In genomic region chr14:28954025-28954424, GRCh38 we compare ENCODE assay signal across 29 cellular contexts.
"Had no signal": no experiment of that assay in that cellular context is flagged by ENCODE, and none has a peak within 500 bp of the region (broad histone marks: within the 10 kb centered on the region; RNA-seq: fewer than 3 reads in every experiment).

No MANE protein-coding gene starts in this region.

- DNase-seq: activated CD4-positive, alpha-beta memory T cell treated with anti-CD3 and anti-CD28 coated beads, Interleukin-2, amount 10 ng/mL, durations not matched to agents 7 days and 5 days; activated CD4-positive, alpha-beta T cell treated with anti-CD3 and anti-CD28 coated beads for 1 hour; activated CD4-positive, alpha-beta T cell treated with anti-CD3 and anti-CD28 coated beads for 4 hours; activated CD4-positive, alpha-beta T cell treated with anti-CD3 and anti-CD28 coated beads, Interleukin-2, amount 10 ng/mL, durations not matched to agents 7 days and 5 days; activated CD4-positive, alpha-beta T cell treated with anti-CD3 and anti-CD28 coated beads, Interleukin-2, amount 50 U/mL, for 4 hours; activated CD8-positive, alpha-beta memory T cell treated with anti-CD3 and anti-CD28 coated beads, Interleukin-2, amount 50 U/mL, for 48 hours; activated gamma-delta T cell treated with Interleukin-2 at 50 U/mL for 16 hours; activated naive CD4-positive, alpha-beta T cell treated with Interleukin-2 at 50 U/mL for 16 hours; activated naive CD8-positive, alpha-beta T cell treated with anti-CD3 and anti-CD28 coated beads for 36 hours; activated naive CD8-positive, alpha-beta T cell treated with anti-CD3 and anti-CD28 coated beads, Interleukin-2, amount 50 U/mL, for 24 hours; activated T-cell treated with anti-CD3 and anti-CD28 coated beads for 4 hours; activated T-cell treated with anti-CD3 and anti-CD28 coated beads, Interleukin-2, amount 50 U/mL, for 24 hours; activated T-cell treated with anti-CD3 and anti-CD28 coated beads, Interleukin-2, amount 50 U/mL, for 72 hours; adrenal gland; amygdala; aorta; body of pancreas; cortex of kidney; dermis blood vessel endothelial cell; effector CD4-positive, alpha-beta T cell; effector memory CD8-positive, alpha-beta T cell; erythroblast; foreskin keratinocyte; gastrocnemius medialis; glutamatergic neuron; heart left ventricle; T-helper 2 cell had no signal

- H3K4me1 ChIP-seq: adrenal gland, esophagus muscularis mucosa, foreskin keratinocyte, gastrocnemius medialis, heart left ventricle had no signal

- H3K27ac ChIP-seq: adrenal gland, body of pancreas, esophagus muscularis mucosa, foreskin keratinocyte, gastrocnemius medialis, heart left ventricle had no signal

- H3K9me3 ChIP-seq: adrenal gland, body of pancreas, esophagus muscularis mucosa, gastrocnemius medialis had no signal

- H3K36me3 ChIP-seq: adrenal gland, esophagus muscularis mucosa, gastrocnemius medialis, heart left ventricle had no signal

- H3K4me3 ChIP-seq: adrenal gland, body of pancreas, esophagus muscularis mucosa, gastrocnemius medialis, heart left ventricle had no signal

- H3K27me3 ChIP-seq: adrenal gland, body of pancreas, esophagus muscularis mucosa, foreskin keratinocyte, gastrocnemius medialis, heart left ventricle had no signal

- ATAC-seq: activated naive CD8-positive, alpha-beta T cell treated with anti-CD3 and anti-CD28 coated beads, Interleukin-2, amount 50 U/mL, for 24 hours; activated T-cell treated with anti-CD3 and anti-CD28 coated beads, Interleukin-2, amount 50 U/mL, for 72 hours; body of pancreas; effector memory CD8-positive, alpha-beta T cell; foreskin keratinocyte; gastrocnemius medialis; heart left ventricle; WTC11 had no signal
